ENCODE assay signal across 8 cellular contexts in the genomic region with DNA sequence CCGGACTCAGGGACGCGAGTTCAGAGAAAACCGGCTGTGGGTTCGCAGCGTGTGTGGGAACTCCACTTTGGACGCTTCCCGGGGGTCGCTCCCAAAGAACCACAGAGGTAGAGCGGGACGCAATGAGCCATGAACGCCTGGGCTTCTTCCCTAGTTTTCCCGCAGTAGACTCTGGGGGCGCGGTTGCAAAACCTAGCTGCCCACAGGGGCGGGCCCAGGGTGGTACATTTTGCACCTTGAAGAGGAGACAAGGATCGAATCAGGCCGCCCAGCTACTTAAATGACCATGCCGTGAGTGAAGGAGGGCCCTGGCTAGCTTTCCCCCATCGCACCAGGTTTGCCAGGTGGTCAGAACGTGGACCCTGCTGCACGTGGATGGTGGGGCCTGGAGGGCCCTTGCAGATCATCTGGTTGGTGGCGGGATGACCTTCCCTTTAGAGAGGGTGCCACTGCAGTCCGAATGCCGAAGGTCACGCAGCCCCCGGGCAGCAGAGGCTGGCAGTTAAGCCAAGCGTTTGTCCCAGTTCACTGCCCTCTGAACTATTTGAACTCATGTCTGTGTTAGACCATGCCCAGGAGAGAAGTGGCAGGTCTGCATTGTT. TPM values are rescaled to one million over a fixed set of nuclear protein-coding genes. Genes with fewer than 3 reads are reported as not detected.
A peak's percentile ranks its signal among the peaks of the same experiment; 100 is the strongest.
DNase-seq lines count a peak whose midpoint lies in the region; ATAC-seq and TF ChIP-seq lines count a peak whose summit lies in the region.

No MANE protein-coding gene starts in this region.

- H3K27ac ChIP-seq in endodermal cell (ENCODE audit: low read depth, low read length), result no peak overlapping the region

- H3K4me1 Mint-ChIP-seq in stimulated activated naive CD8-positive, alpha-beta T cell treated with anti-CD3 and anti-CD28 coated beads, Interleukin-15, Interleukin-2, amounts not matched to agents 100 ng/mL and 50 ng/mL, for 24 hours (ENCODE audit: low read depth), result peaks cover 3% of the 10 kb centered on the region
- H3K4me1 Mint-ChIP-seq in endodermal cell, result peaks cover 6% of the 10 kb centered on the region

- H3K4me3 Mint-ChIP-seq in stimulated activated naive CD8-positive, alpha-beta T cell treated with anti-CD3 and anti-CD28 coated beads, Interleukin-15, Interleukin-2, amounts not matched to agents 100 ng/mL and 50 ng/mL, for 24 hours, result peak overlapping the region; percentile 47
- peak overlapping the region; percentile 79 for H3K4me3 Mint-ChIP-seq in endodermal cell

- peak; percentile 49 for TF ChIP-seq CTCF in endodermal cell (conservative IDR thresholded peaks at IDR 0.05)

- DNase-seq in stimulated activated naive CD8-positive, alpha-beta T cell treated with anti-CD3 and anti-CD28 coated beads, Interleukin-15, Interleukin-2, amounts not matched to agents 100 U/mL and 50 U/mL, for 24 hours, result no peak
- peak; percentile 73 for DNase-seq in OCI-M1 (lab: John Stamatoyannopoulos, UW)
- peak; percentile 85 for DNase-seq in endodermal cell
- no peak for DNase-seq in NCI-H187 (lab: John Stamatoyannopoulos, UW)
- DNase-seq in T1000 (lab: John Stamatoyannopoulos, UW), result no peak

- peaks cover 38% of the 10 kb centered on the region for H3K27me3 Mint-ChIP-seq in stimulated activated naive CD8-positive, alpha-beta T cell treated with anti-CD3 and anti-CD28 coated beads, Interleukin-15, Interleukin-2, amounts not matched to agents 100 ng/mL and 50 ng/mL, for 24 hours
- peaks cover 13% of the 10 kb centered on the region for H3K27me3 Mint-ChIP-seq in endodermal cell (ENCODE audit: insufficient read depth)

- H3K9ac ChIP-seq in endodermal cell (ENCODE audit: extremely low read depth, low read length, poor library complexity, severe bottlenecking) (peak overlapping the region; percentile 64), mucosa of stomach (ENCODE audit: low read length) (peak overlapping the region; percentile 93)

- H3K36me3 ChIP-seq in endodermal cell (ENCODE audit: control insufficient read depth, insufficient read depth, low read length) (no peaks in the 10 kb centered on the region), mucosa of stomach (ENCODE audit: control insufficient read depth, insufficient read depth, low read length) (no peaks in the 10 kb centered on the region)

- H3K9me3 ChIP-seq in endodermal cell (ENCODE audit: control insufficient read depth, low read length) (no peaks in the 10 kb centered on the region), mucosa of stomach (ENCODE audit: control insufficient read depth, low read length) (no peaks in the 10 kb centered on the region)

- H3K4me3 ChIP-seq in endodermal cell (ENCODE audit: low read length), result peak overlapping the region; percentile 73
- peak overlapping the region; percentile 55 for H3K4me3 ChIP-seq in mucosa of stomach (ENCODE audit: low read length)

- H3K27ac Mint-ChIP-seq in stimulated activated naive CD8-positive, alpha-beta T cell treated with anti-CD3 and anti-CD28 coated beads, Interleukin-15, Interleukin-2, amounts not matched to agents 100 ng/mL and 50 ng/mL, for 24 hours, result no peak overlapping the region
- peak overlapping the region; percentile 58 for H3K27ac Mint-ChIP-seq in endodermal cell

- no peaks in the 10 kb centered on the region for H3K4me1 ChIP-seq in endodermal cell (ENCODE audit: control insufficient read depth, insufficient read depth, low read length)
- peaks cover 6% of the 10 kb centered on the region for H3K4me1 ChIP-seq in mucosa of stomach (ENCODE audit: control insufficient read depth, insufficient read depth, low read length)

- H3K27me3 ChIP-seq in endodermal cell (ENCODE audit: control insufficient read depth, insufficient read depth, low read length, poor library complexity, severe bottlenecking) (no peaks in the 10 kb centered on the region), mucosa of stomach (ENCODE audit: control insufficient read depth, insufficient read depth, low read length) (peaks cover 5% of the 10 kb centered on the region)

- H3K36me3 Mint-ChIP-seq in stimulated activated naive CD8-positive, alpha-beta T cell treated with anti-CD3 and anti-CD28 coated beads, Interleukin-15, Interleukin-2, amounts not matched to agents 100 ng/mL and 50 ng/mL, for 24 hours (ENCODE audit: low read depth), result no peaks in the 10 kb centered on the region
- H3K36me3 Mint-ChIP-seq in endodermal cell (ENCODE audit: low read depth), result no peaks in the 10 kb centered on the region

- H3K9me3 Mint-ChIP-seq in stimulated activated naive CD8-positive, alpha-beta T cell treated with anti-CD3 and anti-CD28 coated beads, Interleukin-15, Interleukin-2, amounts not matched to agents 100 ng/mL and 50 ng/mL, for 24 hours, result no peaks in the 10 kb centered on the region
- H3K9me3 Mint-ChIP-seq in endodermal cell, result no peaks in the 10 kb centered on the region

- WGBS in endodermal cell (ENCODE audit: insufficient coverage in 1 of 2, insufficient read length in 1 of 2), 2 experiments, result 10 to 25% methylated on average over 12 to 28 of the region's 28 CpGs

- no peak for ATAC-seq in stimulated activated naive CD8-positive, alpha-beta T cell treated with anti-CD3 and anti-CD28 coated beads, Interleukin-15, Interleukin-2, amounts not matched to agents 100 U/mL and 50 U/mL, for 24 hours
- ATAC-seq in HG03565 (IDR thresholded peaks at IDR 0.05; ENCODE audit: unreplicated experiment), result no peak

RNA-seq across cellular contexts. Expression of a gene that starts 0.6 kb away (rescaled TPM):
- total RNA-seq in endodermal cell, result 10 to 100 TPM; 39.4 to 59.5 TPM
- 10.7 TPM for polyA plus RNA-seq in endodermal cell (2013, experiment 1 of 2)
- 12.8 TPM for polyA plus RNA-seq in endodermal cell (2013, experiment 2 of 2)

Comparison
In these comparisons a context has a peak if more than half of its experiments do, and no peak if none do; other contexts are left out.
1. DNase-seq: peak in OCI-M1 (single experiment) and endodermal cell (single experiment); none in stimulated activated naive CD8-positive, alpha-beta T cell treated with anti-CD3 and anti-CD28 coated beads, Interleukin-15, Interleukin-2, amounts not matched to agents 100 U/mL and 50 U/mL, for 24 hours (single experiment), NCI-H187 (0 of 2) and T1000 (single experiment).